Comparison of ENCODE assay signal across 1 cellular context in the genomic region with DNA sequence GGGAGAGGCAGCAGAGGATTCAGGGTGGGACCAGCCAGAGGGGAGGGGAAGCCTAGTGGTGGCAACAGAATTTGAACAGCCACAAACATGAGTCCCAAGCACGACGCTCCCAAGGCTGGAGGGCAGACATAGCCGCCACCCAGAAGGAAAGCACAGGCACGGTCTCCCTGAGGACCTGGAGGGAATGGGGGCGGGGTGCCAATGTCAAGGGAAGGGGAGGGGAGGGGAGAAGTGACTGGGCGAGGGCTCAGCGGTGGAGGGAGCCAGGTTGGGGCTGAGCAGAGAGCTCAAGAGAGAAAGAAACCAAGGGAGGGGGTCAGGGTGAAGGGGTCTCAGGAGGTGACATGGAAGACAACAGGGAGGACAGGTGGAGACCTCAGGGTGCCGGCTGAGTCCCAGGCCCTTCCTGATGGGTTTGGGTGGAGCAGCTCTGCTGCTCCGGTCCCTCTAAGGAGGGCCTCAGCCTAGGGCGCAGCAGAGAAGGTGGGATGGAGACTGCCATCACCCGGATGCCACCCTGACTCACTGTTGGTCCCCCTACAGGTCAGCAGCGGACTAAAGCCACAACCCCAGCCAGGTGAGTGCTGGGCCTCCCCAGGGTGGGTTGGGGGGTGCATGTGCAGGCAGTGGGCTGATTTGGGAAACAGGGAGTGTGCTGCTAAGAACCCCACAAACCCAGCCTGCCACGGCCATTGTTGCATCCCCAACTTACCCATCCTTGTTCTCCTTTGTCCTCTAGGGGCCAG.
TF ChIP-seq lines count a peak whose summit lies in the region.

No MANE protein-coding gene starts in this region.

TF ChIP-seq in K562, 482 proteins besides CTCF, POLR2A, EP300 and RAD21:
- 0 out of 2 replicates have a peak, but pooled peaks have one; percentile 32 for TF ChIP-seq ZBTB7A (IDR thresholded peaks at IDR 0.05; ENCODE audit: borderline replicate concordance, control insufficient read depth, low read depth, low read length)
- no peak for TF ChIP-seq JUND (IDR thresholded peaks at IDR 0.05; ENCODE audit: borderline replicate concordance, low read depth, low read length)
- TF ChIP-seq JUND (tag; IDR thresholded peaks at IDR 0.05; ENCODE audit: borderline replicate concordance, low read depth, low read length): no peak
- peak; percentile 64; the same call in 1 of the 2 replicates for TF ChIP-seq ESRRA (IDR thresholded peaks at IDR 0.05; ENCODE audit: borderline replicate concordance, low read depth)
- no peak for TF ChIP-seq FOXJ3 (CRISPR knock-in tag; IDR thresholded peaks at IDR 0.05)
- no peak for TF ChIP-seq CHD2 (IDR thresholded peaks at IDR 0.05; ENCODE audit: low read depth, low read length)
- TF ChIP-seq TBL1XR1 (IDR thresholded peaks at IDR 0.05; ENCODE audit: low read length in 2 of 2): no peak
- TF ChIP-seq CTCFL (IDR thresholded peaks at IDR 0.05; ENCODE audit: borderline replicate concordance, insufficient read depth, low read depth, low read length, poor library complexity, severe bottlenecking): peak; percentile 8
TF ChIP-seq in K562: peak in this region for 3.
